1 cellular context compared by ENCODE assay signal in the genomic region with DNA sequence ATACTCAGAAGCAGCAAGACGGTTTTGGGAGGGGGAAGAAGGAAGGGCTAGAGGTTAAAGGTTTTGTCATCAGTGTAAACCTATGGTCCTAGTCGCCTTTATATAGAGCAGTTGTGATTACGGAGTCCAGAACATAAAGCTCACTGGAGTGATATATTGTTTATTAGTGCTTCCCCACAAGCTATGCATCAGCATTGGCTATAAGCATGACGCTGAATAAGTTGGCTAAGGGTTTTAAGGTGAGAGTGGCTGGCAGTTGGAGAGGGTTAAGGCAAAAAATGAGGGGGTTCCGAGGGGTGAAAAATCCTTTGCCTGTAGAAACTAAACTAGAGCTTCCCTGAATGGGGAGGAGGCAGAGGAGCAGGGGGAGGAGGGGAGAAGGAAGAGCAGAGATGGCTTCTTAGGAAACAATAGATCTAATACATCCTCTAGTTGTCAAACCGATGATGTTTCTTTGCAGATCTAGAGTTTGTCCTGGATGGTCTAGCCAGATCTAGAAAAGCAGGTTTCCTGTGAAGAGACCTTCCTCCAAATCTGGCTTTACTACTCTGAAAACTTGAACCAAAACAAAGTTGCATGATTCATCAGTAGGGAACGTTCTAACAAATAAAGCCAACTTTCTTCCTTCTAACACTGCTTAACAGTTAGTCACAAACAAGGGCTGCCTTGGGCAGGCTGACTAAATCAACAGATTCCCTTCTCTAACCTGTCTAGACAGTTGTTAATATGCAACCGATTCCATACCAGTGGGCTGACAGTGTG.
TF ChIP-seq lines count a peak whose summit lies in the region.

No MANE protein-coding gene starts in this region.

TF ChIP-seq in GM23338, 12 proteins besides CTCF, POLR2A, EP300 and RAD21 (continued from another document):
- TF ChIP-seq ZNF462 (CRISPR knock-in tag; IDR thresholded peaks at IDR 0.05), result no peak
